ENCODE assay signal across 11 cellular contexts in the genomic region with DNA sequence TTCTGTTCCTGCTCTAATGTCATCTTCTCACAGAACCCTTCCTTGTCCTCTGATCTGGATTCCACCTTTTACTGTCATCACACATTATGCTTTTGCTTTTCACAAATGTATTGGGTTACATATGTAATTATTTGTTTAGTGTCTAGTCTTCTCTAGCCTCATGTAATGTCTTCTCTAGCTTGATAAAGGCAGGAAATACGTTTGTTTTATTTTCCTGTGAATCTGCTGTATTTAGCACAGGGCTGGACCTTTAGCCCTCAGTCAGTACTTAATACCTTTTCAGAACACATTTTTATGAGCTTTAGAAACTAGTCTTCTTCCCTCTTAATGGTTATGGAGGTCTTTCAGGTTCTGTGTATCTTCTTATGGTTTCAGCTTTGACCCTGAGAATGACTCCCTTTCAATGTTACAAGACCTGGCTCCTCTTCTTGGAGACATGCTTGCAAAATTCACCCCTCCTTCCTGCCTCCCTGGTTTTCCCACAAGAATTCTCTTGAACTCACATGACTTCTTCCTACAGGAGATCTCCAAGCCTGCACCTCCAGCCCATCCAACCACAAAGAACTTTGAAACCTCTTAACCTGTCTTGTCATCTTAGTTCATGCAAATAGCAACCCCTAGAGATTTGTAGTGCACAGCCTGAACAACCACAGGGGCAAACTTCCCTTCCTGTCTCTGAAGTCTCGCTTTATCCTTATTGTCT.
DNase-seq lines count a peak whose midpoint lies in the region; ATAC-seq, FAIRE-seq and TF ChIP-seq lines count a peak whose summit lies in the region.
"Had no signal": no experiment of that assay in that cellular context is flagged by ENCODE, and none has a peak within 500 bp of the region (broad histone marks: within the 10 kb centered on the region; RNA-seq: fewer than 3 reads in every experiment).

No MANE protein-coding gene starts in this region.

- no peak for TF ChIP-seq CTCF in chondrocyte (IDR thresholded peaks at IDR 0.05)

- no peak overlapping the region for H3K27ac Mint-ChIP-seq in chondrocyte (ENCODE audit: unreplicated experiment)
- H3K27ac Mint-ChIP-seq in stimulated activated naive CD8-positive, alpha-beta T cell treated with anti-CD3 and anti-CD28 coated beads, Interleukin-15, amount 100 ng/mL, for 72 hours, result no peak overlapping the region
- H3K27ac Mint-ChIP-seq in activated CD8-positive, alpha-beta T cell treated with anti-CD3 and anti-CD28 coated beads, Interleukin-2, amount 10 ng/mL, durations not matched to agents 7 days and 5 days, result no peak overlapping the region
- H3K27ac Mint-ChIP-seq: activated CD4-positive, alpha-beta memory T cell treated with anti-CD3 and anti-CD28 coated beads, Interleukin-2, amount 10 ng/mL, durations not matched to agents 7 days and 5 days; CD4-positive, alpha-beta T cell had no signal

- no peak for DNase-seq in GM12891 (ENCODE audit: insufficient read length, low spot score)
- DNase-seq in NAMALWA (ENCODE audit: low spot score), result peak; percentile 81
- no peak for DNase-seq in chondrocyte (ENCODE audit: low spot score)
- no peak for DNase-seq in hippocampal formation (lab: John Stamatoyannopoulos, UW)
- DNase-seq in stimulated activated naive CD8-positive, alpha-beta T cell treated with anti-CD3 and anti-CD28 coated beads, Interleukin-15, amount 100 ng/mL, for 72 hours, result no peak
- DNase-seq in activated CD8-positive, alpha-beta T cell treated with anti-CD3 and anti-CD28 coated beads, Interleukin-2, amount 10 ng/mL, durations not matched to agents 7 days and 5 days, result no peak
- DNase-seq: activated CD4-positive, alpha-beta memory T cell treated with anti-CD3 and anti-CD28 coated beads, Interleukin-2, amount 10 ng/mL, durations not matched to agents 7 days and 5 days; CD4-positive, alpha-beta T cell had no signal

- no peaks in the 10 kb centered on the region for H3K9me3 Mint-ChIP-seq in chondrocyte (ENCODE audit: low read depth)
- H3K9me3 Mint-ChIP-seq in stimulated activated naive CD8-positive, alpha-beta T cell treated with anti-CD3 and anti-CD28 coated beads, Interleukin-15, amount 100 ng/mL, for 72 hours, result no peaks in the 10 kb centered on the region
- no peaks in the 10 kb centered on the region for H3K9me3 Mint-ChIP-seq in activated CD8-positive, alpha-beta T cell treated with anti-CD3 and anti-CD28 coated beads, Interleukin-2, amount 10 ng/mL, durations not matched to agents 7 days and 5 days (ENCODE audit: insufficient read depth)
- H3K9me3 Mint-ChIP-seq: activated CD4-positive, alpha-beta memory T cell treated with anti-CD3 and anti-CD28 coated beads, Interleukin-2, amount 10 ng/mL, durations not matched to agents 7 days and 5 days; CD4-positive, alpha-beta T cell had no signal

- no peak for FAIRE-seq in GM12891 (lab: Jason Lieb, UNC)
- FAIRE-seq: H1 had no signal

- peaks cover 11% of the 10 kb centered on the region for H3K4me1 Mint-ChIP-seq in chondrocyte (ENCODE audit: low read depth)
- no peaks in the 10 kb centered on the region for H3K4me1 Mint-ChIP-seq in stimulated activated naive CD8-positive, alpha-beta T cell treated with anti-CD3 and anti-CD28 coated beads, Interleukin-15, amount 100 ng/mL, for 72 hours
- no peaks in the 10 kb centered on the region for H3K4me1 Mint-ChIP-seq in activated CD8-positive, alpha-beta T cell treated with anti-CD3 and anti-CD28 coated beads, Interleukin-2, amount 10 ng/mL, durations not matched to agents 7 days and 5 days (ENCODE audit: low read depth)
- H3K4me1 Mint-ChIP-seq: activated CD4-positive, alpha-beta memory T cell treated with anti-CD3 and anti-CD28 coated beads, Interleukin-2, amount 10 ng/mL, durations not matched to agents 7 days and 5 days had no signal

- ATAC-seq in GM19452 (IDR thresholded peaks at IDR 0.05; ENCODE audit: unreplicated experiment), result peak; percentile 84
- ATAC-seq in HG02970 (IDR thresholded peaks at IDR 0.05; ENCODE audit: low FRiP score, unreplicated experiment), result peak; percentile 86
- ATAC-seq in stimulated activated naive CD8-positive, alpha-beta T cell treated with anti-CD3 and anti-CD28 coated beads, Interleukin-15, amount 100 ng/mL, for 72 hours, result no peak
- ATAC-seq in activated CD8-positive, alpha-beta T cell treated with anti-CD3 and anti-CD28 coated beads, Interleukin-2, amount 10 ng/mL, durations not matched to agents 7 days and 5 days, result no peak

- CTCF ChIA-PET in activated CD8-positive, alpha-beta T cell treated with anti-CD3 and anti-CD28 coated beads, Interleukin-2, amount 10 ng/mL, durations not matched to agents 7 days and 5 days (lab: Charles Lee), result no interaction called here

- H3K27me3 Mint-ChIP-seq in chondrocyte (ENCODE audit: low read depth), result no peaks in the 10 kb centered on the region
- H3K27me3 Mint-ChIP-seq in stimulated activated naive CD8-positive, alpha-beta T cell treated with anti-CD3 and anti-CD28 coated beads, Interleukin-15, amount 100 ng/mL, for 72 hours, result no peaks in the 10 kb centered on the region
- H3K27me3 Mint-ChIP-seq in activated CD8-positive, alpha-beta T cell treated with anti-CD3 and anti-CD28 coated beads, Interleukin-2, amount 10 ng/mL, durations not matched to agents 7 days and 5 days (ENCODE audit: low read depth), result no peaks in the 10 kb centered on the region
- H3K27me3 Mint-ChIP-seq: activated CD4-positive, alpha-beta memory T cell treated with anti-CD3 and anti-CD28 coated beads, Interleukin-2, amount 10 ng/mL, durations not matched to agents 7 days and 5 days; CD4-positive, alpha-beta T cell had no signal

- H3K36me3 Mint-ChIP-seq in chondrocyte (ENCODE audit: low read depth), result no peaks in the 10 kb centered on the region
- H3K36me3 Mint-ChIP-seq in activated CD8-positive, alpha-beta T cell treated with anti-CD3 and anti-CD28 coated beads, Interleukin-2, amount 10 ng/mL, durations not matched to agents 7 days and 5 days (ENCODE audit: low read depth), result no peaks in the 10 kb centered on the region

- H3K4me3 Mint-ChIP-seq in chondrocyte (ENCODE audit: unreplicated experiment), result no peak overlapping the region
- H3K4me3 Mint-ChIP-seq in stimulated activated naive CD8-positive, alpha-beta T cell treated with anti-CD3 and anti-CD28 coated beads, Interleukin-15, amount 100 ng/mL, for 72 hours, result no peak overlapping the region
- no peak overlapping the region for H3K4me3 Mint-ChIP-seq in activated CD8-positive, alpha-beta T cell treated with anti-CD3 and anti-CD28 coated beads, Interleukin-2, amount 10 ng/mL, durations not matched to agents 7 days and 5 days
- H3K4me3 Mint-ChIP-seq: activated CD4-positive, alpha-beta memory T cell treated with anti-CD3 and anti-CD28 coated beads, Interleukin-2, amount 10 ng/mL, durations not matched to agents 7 days and 5 days; CD4-positive, alpha-beta T cell had no signal

- no peak for TF ChIP-seq POLR2A in GM12891 (IDR thresholded peaks at IDR 0.05; ENCODE audit: low read depth, low read length)

- POLR2A ChIA-PET in activated CD8-positive, alpha-beta T cell treated with anti-CD3 and anti-CD28 coated beads, Interleukin-2, amount 10 ng/mL, durations not matched to agents 7 days and 5 days (lab: Charles Lee), result no interaction called here

TF ChIP-seq in GM12891, 5 proteins besides CTCF, POLR2A, EP300 and RAD21:
- TF ChIP-seq TAF1 (IDR thresholded peaks at IDR 0.05; ENCODE audit: low read depth, low read length) (no peak), SPI1 (IDR thresholded peaks at IDR 0.05; ENCODE audit: low read depth, low read length) (0 out of 2 replicates have a peak, but pooled peaks have one; percentile 6), POU2F2 (IDR thresholded peaks at IDR 0.05; ENCODE audit: low read depth, low read length) (peak; percentile 83; the same call in 1 of the 2 replicates)
TF ChIP-seq in GM12891: peak in this region for 2.

Comparison
In these comparisons a context has a peak if more than half of its experiments do, and no peak if none do; other contexts are left out.
1. ATAC-seq: peak in GM19452 (single experiment) and HG02970 (single experiment); none in stimulated activated naive CD8-positive, alpha-beta T cell treated with anti-CD3 and anti-CD28 coated beads, Interleukin-15, amount 100 ng/mL, for 72 hours (single experiment) and activated CD8-positive, alpha-beta T cell treated with anti-CD3 and anti-CD28 coated beads, Interleukin-2, amount 10 ng/mL, durations not matched to agents 7 days and 5 days (single experiment).